Comparison of ENCODE assay signal across 13 cellular contexts in the genomic region with DNA sequence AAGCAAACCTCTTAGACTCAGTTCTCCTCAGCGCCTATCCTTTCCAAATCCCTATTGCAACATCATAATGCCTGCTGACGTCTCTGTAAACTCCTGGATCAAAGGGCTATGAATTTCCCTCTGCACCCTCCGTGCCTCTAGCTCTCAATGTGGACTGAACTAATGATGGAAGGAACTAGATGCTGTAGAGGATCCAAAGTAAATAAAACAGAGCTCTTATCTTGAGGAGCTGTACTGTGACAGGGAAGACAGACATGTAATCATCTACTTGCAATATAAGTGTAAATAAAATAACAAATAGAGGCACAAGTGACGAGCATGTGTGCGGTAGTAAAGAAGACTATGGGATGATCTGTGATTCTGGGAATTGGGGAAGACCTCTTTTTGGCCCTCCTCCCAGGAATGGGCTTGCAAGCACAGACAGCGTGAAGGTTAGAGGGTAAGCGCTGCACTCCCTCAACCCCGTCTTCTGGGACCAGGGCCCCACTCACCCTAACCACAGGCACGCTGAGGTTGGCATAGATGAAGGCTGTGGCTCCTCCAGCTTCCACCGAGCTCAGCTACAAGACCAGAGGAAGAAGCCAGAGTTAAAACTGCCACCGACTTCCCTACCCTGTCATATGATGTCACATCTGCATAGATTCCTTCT. TPM values are rescaled to one million over a fixed set of nuclear protein-coding genes. Genes with fewer than 3 reads are reported as not detected.
DNase-seq lines count a peak whose midpoint lies in the region; ATAC-seq and TF ChIP-seq lines count a peak whose summit lies in the region.
"Had no signal": no experiment of that assay in that cellular context is flagged by ENCODE, and none has a peak within 500 bp of the region (broad histone marks: within the 10 kb centered on the region; RNA-seq: fewer than 3 reads in every experiment).

No MANE protein-coding gene starts in this region.

- H3F3A ChIP-seq in GM23248 (ENCODE audit: insufficient read depth) = 0 out of 2 replicates have a peak, but pooled peaks cover 5% of the 10 kb centered on the region

- no peaks in the 10 kb centered on the region for H3K9me3 ChIP-seq in GM23248 (ENCODE audit: low read depth)
- H3K9me3 ChIP-seq: left ventricle myocardium inferior had no signal

- peak; percentile 74 for ATAC-seq in activated CD8-positive, alpha-beta T cell treated with anti-CD3 and anti-CD28 coated beads for 36 hours
- ATAC-seq in GM19035 (IDR thresholded peaks at IDR 0.05; ENCODE audit: unreplicated experiment) (no peak), GM21515 (IDR thresholded peaks at IDR 0.05; ENCODE audit: unreplicated experiment) (no peak)

- H3K36me3 Mint-ChIP-seq in activated CD8-positive, alpha-beta T cell treated with anti-CD3 and anti-CD28 coated beads for 36 hours (ENCODE audit: low read depth) = no peaks in the 10 kb centered on the region

- H3K27me3 Mint-ChIP-seq in activated CD8-positive, alpha-beta T cell treated with anti-CD3 and anti-CD28 coated beads for 36 hours = peaks cover 7% of the 10 kb centered on the region

- H3K79me2 ChIP-seq in GM23248 (ENCODE audit: insufficient read depth) = no peaks in the 10 kb centered on the region

- no peak for TF ChIP-seq CTCF in activated CD8-positive, alpha-beta T cell treated with anti-CD3 and anti-CD28 coated beads for 36 hours (IDR thresholded peaks at IDR 0.05)

- CTCF ChIA-PET in activated CD8-positive, alpha-beta T cell treated with anti-CD3 and anti-CD28 coated beads for 36 hours (lab: Charles Lee) = interaction anchor here (1.0 to 2.0 kb wide), 2 partner anchors 13 to 120 kb away, joined by 3 to 8 read pairs; no protein-coding TSS in a partner anchor

- in situ Hi-C loops in GM23248 (cut with MboI) = no loop called here

- no peak overlapping the region for H3K27ac ChIP-seq in GM23248
- H3K27ac ChIP-seq: cardiac muscle cell, left ventricle myocardium inferior, PC-9 had no signal

- intact Hi-C loops in activated CD8-positive, alpha-beta T cell treated with anti-CD3 and anti-CD28 coated beads for 36 hours (cut with micrococcal nuclease) = no loop called here

- no peak overlapping the region for H2AFZ ChIP-seq in GM23248
- H2AFZ ChIP-seq: PC-9 had no signal

- H4K20me1 ChIP-seq in GM23248 (ENCODE audit: insufficient read depth) = no peaks in the 10 kb centered on the region

- H3K27ac Mint-ChIP-seq in activated CD8-positive, alpha-beta T cell treated with anti-CD3 and anti-CD28 coated beads for 36 hours = no peak overlapping the region

- H3K9ac ChIP-seq in GM23248 = no peak overlapping the region

- no peak overlapping the region for H3K4me3 Mint-ChIP-seq in activated CD8-positive, alpha-beta T cell treated with anti-CD3 and anti-CD28 coated beads for 36 hours

- H3K4me1 ChIP-seq in GM23248 (ENCODE audit: insufficient read depth) = peaks cover 9% of the 10 kb centered on the region
- H3K4me1 ChIP-seq: left ventricle myocardium inferior had no signal

- H3K9me2 ChIP-seq in GM23248 (ENCODE audit: insufficient read depth) = no peaks in the 10 kb centered on the region

- no peaks in the 10 kb centered on the region for H3K9me3 Mint-ChIP-seq in activated CD8-positive, alpha-beta T cell treated with anti-CD3 and anti-CD28 coated beads for 36 hours

- 70 to 73% methylated on average over 11 of the region's 11 CpGs for WGBS in GM23248 (ENCODE audit: low coverage in 1 of 2, low lambda C conversion rate in 2 of 2, missing lambda C conversion rate in 2 of 2), 2 experiments

- H3K36me3 ChIP-seq in GM23248 (ENCODE audit: low read depth) = no peaks in the 10 kb centered on the region
- H3K36me3 ChIP-seq: cardiac muscle cell, left ventricle myocardium inferior had no signal

- no peaks in the 10 kb centered on the region for H3K27me3 ChIP-seq in GM23248 (replicated peaks; ENCODE audit: insufficient read depth)
- H3K27me3 ChIP-seq: cardiac muscle cell had no signal

- POLR2A ChIA-PET in activated CD8-positive, alpha-beta T cell treated with anti-CD3 and anti-CD28 coated beads for 36 hours (lab: Charles Lee) = no interaction called here

- DNase-seq in AG08396 (ENCODE audit: low spot score) (peak; percentile 12), GM23248 (peak; percentile 21), islet precursor cell (peak; percentile 27), midbrain (lab: John Stamatoyannopoulos, UW) (no peak), HCEC 1CT (no peak)
- DNase-seq in activated CD8-positive, alpha-beta T cell treated with anti-CD3 and anti-CD28 coated beads for 36 hours = peak; percentile 57
- DNase-seq: foreskin melanocyte, left ventricle myocardium inferior, T-helper 9 cell had no signal

- peaks cover 19% of the 10 kb centered on the region for H3K4me1 Mint-ChIP-seq in activated CD8-positive, alpha-beta T cell treated with anti-CD3 and anti-CD28 coated beads for 36 hours (ENCODE audit: low read depth)

- no peak overlapping the region for H3K4me2 ChIP-seq in GM23248 (ENCODE audit: unreplicated experiment)

- H3K4me3 ChIP-seq in GM23248 = no peak overlapping the region
- H3K4me3 ChIP-seq: cardiac muscle cell, left ventricle myocardium inferior, PC-9 had no signal

RNA-seq across cellular contexts. Expression of a gene that starts 42.2 kb away (rescaled TPM):
- total RNA-seq in GM23248 (2014; rRNA removed; shearing (Covaris generic)) = 24.3 and 26.4 TPM in 2 replicates
- 30.6 and 34.8 TPM in 2 replicates for polyA plus RNA-seq in GM23248 (2016; fragmentation: Nextera tagmentation; extraction: Ambion mirVana)
- total RNA-seq in activated CD8-positive, alpha-beta T cell treated with anti-CD3 and anti-CD28 coated beads for 36 hours = not detected
- total RNA-seq: cardiac muscle cell had no signal

Comparison
In these comparisons a context has a peak if more than half of its experiments do, and no peak if none do; other contexts are left out.
1. DNase-seq: peak in AG08396 (single experiment), GM23248 (single experiment), activated CD8-positive, alpha-beta T cell treated with anti-CD3 and anti-CD28 coated beads for 36 hours (single experiment) and islet precursor cell (single experiment); none in midbrain (single experiment) and HCEC 1CT (single experiment).
2. RNA of a gene that starts 42.2 kb away (total RNA-seq): 24.3 to 26.4 TPM in GM23248; not detected in activated CD8-positive, alpha-beta T cell treated with anti-CD3 and anti-CD28 coated beads for 36 hours; every median in the first group is over 10 times any median in the second.